ENCODE assay signal across 30 cellular contexts in genomic region chr2:68857446-68857845, GRCh38. TPM values are rescaled to one million over a fixed set of nuclear protein-coding genes. Genes with fewer than 3 reads are reported as not detected.
A peak's percentile ranks its signal among the peaks of the same experiment; 100 is the strongest.
DNase-seq lines count a peak whose midpoint lies in the region; ATAC-seq and TF ChIP-seq lines count a peak whose summit lies in the region.
"Had no signal": no experiment of that assay in that cellular context is flagged by ENCODE, and none has a peak within 500 bp of the region (broad histone marks: within the 10 kb centered on the region; RNA-seq: fewer than 3 reads in every experiment).

No MANE protein-coding gene starts in this region.

- H3K4me1 ChIP-seq in DND-41 (ENCODE audit: insufficient read depth, low read length) (peaks cover 23% of the 10 kb centered on the region), neutrophil (ENCODE audit: control insufficient read depth in 1 of 2, insufficient read depth in 1 of 2, low read depth in 1 of 2, low read length in 1 of 2) (peaks cover 49 to 59% of the 10 kb centered on the region in 2 experiments), endodermal cell (ENCODE audit: control insufficient read depth, insufficient read depth, low read length) (peaks cover 3% of the 10 kb centered on the region)
- H3K4me1 ChIP-seq: esophagus squamous epithelium, pancreas had no signal

- no peaks in the 10 kb centered on the region for H3K36me3 ChIP-seq in DND-41 (ENCODE audit: insufficient read depth, low read length)
- H3K36me3 ChIP-seq in neutrophil = no peaks in the 10 kb centered on the region
- H3K36me3 ChIP-seq in endodermal cell (ENCODE audit: control insufficient read depth, insufficient read depth, low read length) = no peaks in the 10 kb centered on the region
- H3K36me3 ChIP-seq: cardiac muscle cell, esophagus squamous epithelium, pancreas, thoracic aorta had no signal

- H3K4me3 ChIP-seq in DND-41 (ENCODE audit: low read depth in 1 of 2, low read length in 2 of 2) = no peak overlapping the region
- no peak overlapping the region for H3K4me3 ChIP-seq in neutrophil (ENCODE audit: low read depth in 1 of 2, low read length in 1 of 2)
- H3K4me3 ChIP-seq in endodermal cell (ENCODE audit: low read length) = no peak overlapping the region
- H3K4me3 ChIP-seq: cardiac muscle cell, coronary artery, esophagus squamous epithelium, hepatocyte, pancreas, smooth muscle cell, thoracic aorta had no signal

- H3K27ac ChIP-seq in DND-41 (ENCODE audit: low read length) = no peak overlapping the region
- H3K27ac ChIP-seq in neutrophil = peak overlapping the region; percentile 84
- H3K27ac ChIP-seq in endodermal cell (ENCODE audit: low read depth, low read length) = no peak overlapping the region
- H3K27ac ChIP-seq: cardiac muscle cell, coronary artery, esophagus squamous epithelium, hepatocyte, pancreas, thoracic aorta had no signal

- no peaks in the 10 kb centered on the region for H3K36me3 Mint-ChIP-seq in endodermal cell (ENCODE audit: low read depth)
- H3K36me3 Mint-ChIP-seq: mesothelial cell of epicardium had no signal

- no peaks in the 10 kb centered on the region for H3K9me3 ChIP-seq in DND-41 (ENCODE audit: insufficient read depth, low read length, severe bottlenecking)
- H3K9me3 ChIP-seq in neutrophil = no peaks in the 10 kb centered on the region
- H3K9me3 ChIP-seq in endodermal cell (ENCODE audit: control insufficient read depth, low read length) = no peaks in the 10 kb centered on the region
- H3K9me3 ChIP-seq: esophagus squamous epithelium, pancreas, thoracic aorta had no signal

- H3K4me2 ChIP-seq in DND-41 (ENCODE audit: insufficient read depth, low read length) = no peak overlapping the region
- H3K4me2 ChIP-seq: hepatocyte, smooth muscle cell had no signal

- H3K9ac ChIP-seq in DND-41 (ENCODE audit: low read depth, low read length) = no peak overlapping the region
- H3K9ac ChIP-seq in endodermal cell (ENCODE audit: extremely low read depth, low read length, poor library complexity, severe bottlenecking) = no peak overlapping the region

- no peaks in the 10 kb centered on the region for H3K27me3 ChIP-seq in DND-41 (ENCODE audit: insufficient read depth, low read length, poor library complexity)
- no peaks in the 10 kb centered on the region for H3K27me3 ChIP-seq in neutrophil
- H3K27me3 ChIP-seq in endodermal cell (ENCODE audit: control insufficient read depth, insufficient read depth, low read length, poor library complexity, severe bottlenecking) = peaks cover 57% of the 10 kb centered on the region
- H3K27me3 ChIP-seq: esophagus squamous epithelium, pancreas had no signal

- peaks cover 17% of the 10 kb centered on the region for H3K4me1 Mint-ChIP-seq in endodermal cell

- H3K27me3 Mint-ChIP-seq in endodermal cell (ENCODE audit: insufficient read depth) = peaks cover 57% of the 10 kb centered on the region

- ATAC-seq in DND-41 (ENCODE audit: insufficient read depth, low read depth) (0 out of 3 replicates have a peak, but pooled peaks have one; percentile 25), GM18505 (IDR thresholded peaks at IDR 0.05; ENCODE audit: unreplicated experiment) (peak; percentile 12)
- ATAC-seq: left lobe of liver had no signal

- H3K4me3 Mint-ChIP-seq in endodermal cell = no peak overlapping the region
- H3K4me3 Mint-ChIP-seq: activated T-cell treated with anti-CD3 and anti-CD28 coated beads, Interleukin-2, amount 50 U/mL, for 24 hours; CD4-positive, alpha-beta T cell; H9; mesothelial cell of epicardium; naive thymus-derived CD8-positive, alpha-beta T cell had no signal

- no peak overlapping the region for H3K27ac Mint-ChIP-seq in endodermal cell
- H3K27ac Mint-ChIP-seq: activated T-cell treated with anti-CD3 and anti-CD28 coated beads, Interleukin-2, amount 50 U/mL, for 24 hours; CD4-positive, alpha-beta T cell; H9; mesothelial cell of epicardium had no signal

- H3K79me2 ChIP-seq in DND-41 (ENCODE audit: insufficient read depth, low read length) = no peaks in the 10 kb centered on the region
- H3K79me2 ChIP-seq: hepatocyte had no signal

- no peak overlapping the region for H2AFZ ChIP-seq in DND-41 (ENCODE audit: low read depth, low read length)
- H2AFZ ChIP-seq: hepatocyte had no signal

- no peak for TF ChIP-seq POLR2A in GM18505 (IDR thresholded peaks at IDR 0.05; ENCODE audit: borderline replicate concordance, extremely low read depth, insufficient read depth, insufficient read length)

- TF ChIP-seq CTCF in DND-41 (IDR thresholded peaks at IDR 0.05; ENCODE audit: borderline replicate concordance, extremely low read depth, low read length, poor library complexity, severe bottlenecking) (no peak), neutrophil (IDR thresholded peaks at IDR 0.05) (no peak), endodermal cell (conservative IDR thresholded peaks at IDR 0.05) (no peak)

- H4K20me1 ChIP-seq in DND-41 (ENCODE audit: insufficient read depth, low read length) = no peaks in the 10 kb centered on the region

- no peaks in the 10 kb centered on the region for H3K9me3 Mint-ChIP-seq in endodermal cell
- H3K9me3 Mint-ChIP-seq: activated T-cell treated with anti-CD3 and anti-CD28 coated beads, Interleukin-2, amount 50 U/mL, for 24 hours; CD4-positive, alpha-beta T cell; H9; mesothelial cell of epicardium; naive thymus-derived CD8-positive, alpha-beta T cell had no signal

- DNase-seq in DND-41 (no peak), Kasumi-1 (lab: John Stamatoyannopoulos, UW) (peak; percentile 2 to 6), NCI-H2171 treated with DMSO at 0.1 percent for 48 hours (lab: John Stamatoyannopoulos, UW) (no peak), endodermal cell (no peak), NCI-H774 (lab: John Stamatoyannopoulos, UW) (no peak)
- DNase-seq: activated CD4-positive, CD25-positive, alpha-beta regulatory T cell treated with anti-CD3 and anti-CD28 coated beads, Interleukin-2, amount 50 U/mL, for 72 hours; activated CD8-positive, alpha-beta memory T cell treated with anti-CD3 and anti-CD28 coated beads for 24 hours; activated naive CD4-positive, alpha-beta T cell treated with anti-CD3 and anti-CD28 coated beads, Interleukin-2, amount 50 U/mL, for 16 hours; activated T-cell treated with anti-CD3 and anti-CD28 coated beads, Interleukin-2, amount 50 U/mL, for 24 hours; aorta; CD4-positive, alpha-beta T cell; esophagus squamous epithelium; H9; naive thymus-derived CD8-positive, alpha-beta T cell; NCI-H1048; NCI-H1694 treated with DMSO at 0.1 percent for 48 hours; NCI-H2227 treated with DMSO at 0.1 percent for 48 hours; NCI-H748 treated with DMSO at 0.1 percent for 48 hours; OCI-M1; pancreas had no signal

- WGBS in endodermal cell (ENCODE audit: insufficient coverage in 1 of 2, insufficient read length in 1 of 2), 2 experiments = 83 to 96% methylated on average over 2 of the region's 2 CpGs

RNA-seq across cellular contexts. Expression of gene BMP10, which starts 13.8 kb away (rescaled TPM):
- not detected for total RNA-seq in endodermal cell
- 0.50 TPM for polyA plus RNA-seq in endodermal cell (2013, experiment 1 of 2)
- polyA plus RNA-seq in endodermal cell (2013, experiment 2 of 2) = 0.54 TPM
- total RNA-seq: aorta; CD4-positive, alpha-beta T cell; esophagus squamous epithelium; frontal cortex; H9; naive thymus-derived CD8-positive, alpha-beta T cell; pancreas; smooth muscle cell; thoracic aorta had no signal
- polyA plus RNA-seq: aorta; hepatocyte; naive thymus-derived CD8-positive, alpha-beta T cell; pancreas; smooth muscle cell had no signal

Comparison
In these comparisons a context has a peak if more than half of its experiments do, and no peak if none do; other contexts are left out.
1. DNase-seq: peak in Kasumi-1 (2 of 2); none in DND-41 (single experiment), NCI-H2171 treated with DMSO at 0.1 percent for 48 hours (single experiment), endodermal cell (single experiment) and NCI-H774 (single experiment).